In genomic region chr4:105060628-105061027, GRCh38 we compare ENCODE assay signal across 9 cellular contexts.
DNase-seq lines count a peak whose midpoint lies in the region; ATAC-seq and TF ChIP-seq lines count a peak whose summit lies in the region.
"Had no signal": no experiment of that assay in that cellular context is flagged by ENCODE, and none has a peak within 500 bp of the region (broad histone marks: within the 10 kb centered on the region; RNA-seq: fewer than 3 reads in every experiment).

No MANE protein-coding gene starts in this region.

- H3K9me3 Mint-ChIP-seq in activated naive CD4-positive, alpha-beta T cell treated with anti-CD3 and anti-CD28 coated beads, Interleukin-2, amount 50 U/mL, for 72 hours, result no peaks in the 10 kb centered on the region
- H3K9me3 Mint-ChIP-seq in progenitor cell of endocrine pancreas (ENCODE audit: low read depth), result no peaks in the 10 kb centered on the region
- H3K9me3 Mint-ChIP-seq: IgD-negative memory B cell had no signal

- no peak overlapping the region for H3K14ac ChIP-seq in IMR-90 (replicated peaks; ENCODE audit: low read depth, low read length)

- no CpG with 5 or more reads among the region's 1 CpG for WGBS in IMR-90 (ENCODE audit: extremely low coverage in 2 of 2, insufficient read length in 1 of 2), 2 experiments

- H3K56ac ChIP-seq in IMR-90 (ENCODE audit: extremely low read depth, insufficient read depth, low read length), result no peak overlapping the region

- no peak overlapping the region for H3K27ac ChIP-seq in IMR-90 (ENCODE audit: insufficient read depth, low read length)

- no peak overlapping the region for H3K18ac ChIP-seq in IMR-90 (ENCODE audit: low read depth, low read length)

- no peaks in the 10 kb centered on the region for H3K9me3 ChIP-seq in IMR-90 (ENCODE audit: control insufficient read depth, insufficient read depth, low read length)

- H3K79me1 ChIP-seq in IMR-90 (ENCODE audit: low read depth in 1 of 2, low read length in 2 of 2), result no peaks in the 10 kb centered on the region

- BruUV-seq in IMR-90 (replicated peaks; lab: Mats Ljungman, UMichigan), result no TSS peak

- TF ChIP-seq POLR2A in IMR-90 (IDR thresholded peaks at IDR 0.05; ENCODE audit: low read depth, low read length), result no peak

- intact Hi-C loops in IMR-90 (cut with micrococcal nuclease), result no loop called here

- H3K4me1 Mint-ChIP-seq in progenitor cell of endocrine pancreas (ENCODE audit: low read depth), result peaks cover 10% of the 10 kb centered on the region

- TF ChIP-seq RAD21 in IMR-90 (IDR thresholded peaks at IDR 0.05; ENCODE audit: low read length), result no peak

- H3K4me3 ChIP-seq in IMR-90 (ENCODE audit: insufficient read depth, low read depth, low read length), result no peak overlapping the region

- POLR2A ChIA-PET in IMR-90 (lab: Charles Lee; ENCODE audit: unreplicated experiment), result no interaction called here

- CTCF ChIA-PET in IMR-90 (lab: Yijun Ruan, JAX), result no interaction called here

- H3K27me3 ChIP-seq in IMR-90 (ENCODE audit: control insufficient read depth, insufficient read depth, low read length), result no peaks in the 10 kb centered on the region

- no peaks in the 10 kb centered on the region for H3K27me3 Mint-ChIP-seq in progenitor cell of endocrine pancreas

- no peaks in the 10 kb centered on the region for H3K36me3 ChIP-seq in IMR-90 (ENCODE audit: control insufficient read depth, insufficient read depth, low read length)

- peaks cover 0 to under 1% of the 10 kb centered on the region in 2 donors for H3K36me3 Mint-ChIP-seq in activated naive CD4-positive, alpha-beta T cell treated with anti-CD3 and anti-CD28 coated beads, Interleukin-2, amount 50 U/mL, for 72 hours
- no peaks in the 10 kb centered on the region for H3K36me3 Mint-ChIP-seq in progenitor cell of endocrine pancreas (ENCODE audit: insufficient read depth)
- H3K36me3 Mint-ChIP-seq: IgD-negative memory B cell had no signal

- no peak overlapping the region for H4K5ac ChIP-seq in IMR-90 (ENCODE audit: low read depth, low read length)

- H4K20me1 ChIP-seq in IMR-90 (ENCODE audit: insufficient read depth, low read length), result no peaks in the 10 kb centered on the region

- H3K23ac ChIP-seq in IMR-90 (ENCODE audit: low read depth, low read length), result no peak overlapping the region

- no peak overlapping the region for H3K4me3 Mint-ChIP-seq in progenitor cell of endocrine pancreas (ENCODE audit: low read depth)

- no peak overlapping the region for H2AK9ac ChIP-seq in IMR-90 (replicated peaks; ENCODE audit: low read depth, low read length, poor library complexity)

- in situ Hi-C loops in GM13977 (cut with MboI; ENCODE audit: low pct_unique_long_range_greater_than_20kb, low sequenced_read_pairs, unreplicated experiment) (no loop called here), IMR-90 (cut with MboI; ENCODE audit: low sequenced_read_pairs) (no loop called here)

- peak overlapping the region; percentile 44 to 98 for H3K27ac Mint-ChIP-seq in activated naive CD4-positive, alpha-beta T cell treated with anti-CD3 and anti-CD28 coated beads, Interleukin-2, amount 50 U/mL, for 72 hours
- H3K27ac Mint-ChIP-seq in progenitor cell of endocrine pancreas, result peak overlapping the region; percentile 90

- no peak overlapping the region for H2BK5ac ChIP-seq in IMR-90 (ENCODE audit: low read depth, low read length, poor library complexity, severe bottlenecking)

- DNase-seq in GM13977 (ENCODE audit: low spot score) (peak; percentile 67), IMR-90 (peak; percentile 31), progenitor cell of endocrine pancreas (ENCODE audit: low spot score, unreplicated experiment) (no peak), NCI-H1694 treated with DMSO at 0.1 percent for 48 hours (lab: John Stamatoyannopoulos, UW) (no peak), NCI-H2107 (lab: John Stamatoyannopoulos, UW) (no peak), RPMI8226 (no peak)
- peak in 1 of 2 donors; percentile 32 for DNase-seq in activated naive CD4-positive, alpha-beta T cell treated with anti-CD3 and anti-CD28 coated beads, Interleukin-2, amount 50 U/mL, for 72 hours (ENCODE audit: low spot score in 2 of 2)

- peaks cover 3% of the 10 kb centered on the region; the same call in 1 of the 2 replicates for H3K9me1 ChIP-seq in IMR-90 (ENCODE audit: insufficient read depth, low read length)

- no peak overlapping the region for H2AFZ ChIP-seq in IMR-90 (replicated peaks; ENCODE audit: low read length, poor library complexity)

- H2BK20ac ChIP-seq in IMR-90 (ENCODE audit: low read depth, low read length), result no peak overlapping the region

- H2BK120ac ChIP-seq in IMR-90 (ENCODE audit: low read depth, low read length), result no peak overlapping the region

- peaks cover 2% of the 10 kb centered on the region for H3K4me1 ChIP-seq in IMR-90 (ENCODE audit: control insufficient read depth, insufficient read depth, low read length)

- no peak for TF ChIP-seq CTCF in GM13977 (IDR thresholded peaks at IDR 0.05; ENCODE audit: extremely low read depth, insufficient read depth, missing control alignments)
- no peak for TF ChIP-seq CTCF in IMR-90 (conservative IDR thresholded peaks at IDR 0.05; ENCODE audit: low read depth, low read length)
- TF ChIP-seq CTCF in progenitor cell of endocrine pancreas (IDR thresholded peaks at IDR 0.05; ENCODE audit: unreplicated experiment), result no peak

- H2BK15ac ChIP-seq in IMR-90 (ENCODE audit: low read depth, low read length), result no peak overlapping the region

- no peak overlapping the region for H3K4ac ChIP-seq in IMR-90 (ENCODE audit: low read depth, low read length)

- no peak overlapping the region for H4K8ac ChIP-seq in IMR-90 (ENCODE audit: low read depth in 2 of 2, low read length in 2 of 2)

- dilution Hi-C loops in IMR-90 (cut with HindIII; ENCODE audit: low sequenced_read_pairs, unreplicated experiment), result no loop called here

- H2AK5ac ChIP-seq in IMR-90 (ENCODE audit: low read depth, low read length), result no peak overlapping the region

- H3K9ac ChIP-seq in IMR-90 (ENCODE audit: low read depth, low read length), result no peak overlapping the region

- H3K4me2 ChIP-seq in IMR-90 (ENCODE audit: low read depth, low read length), result no peak overlapping the region

- ATAC-seq in GM21528 (IDR thresholded peaks at IDR 0.05; ENCODE audit: low FRiP score, unreplicated experiment) (peak; percentile 94), IMR-90 (ENCODE audit: low read depth) (no peak)
- peak; percentile 76 to 78 for ATAC-seq in activated naive CD4-positive, alpha-beta T cell treated with anti-CD3 and anti-CD28 coated beads, Interleukin-2, amount 50 U/mL, for 72 hours

- H4K91ac ChIP-seq in IMR-90 (ENCODE audit: insufficient read depth, low read depth, low read length), result no peak overlapping the region

TF ChIP-seq in IMR-90, 13 proteins besides CTCF, POLR2A, EP300 and RAD21:
- no peak for TF ChIP-seq RCOR1 (IDR thresholded peaks at IDR 0.05; ENCODE audit: insufficient replicate concordance, low read length)
- no peak for TF ChIP-seq CEBPB (IDR thresholded peaks at IDR 0.05; ENCODE audit: low read depth, low read length)
- TF ChIP-seq RFX5 (IDR thresholded peaks at IDR 0.05; ENCODE audit: low read depth, low read length), result no peak
- no peak for TF ChIP-seq BHLHE40 (IDR thresholded peaks at IDR 0.05; ENCODE audit: low read depth, low read length)
- no peak for TF ChIP-seq MXI1 (IDR thresholded peaks at IDR 0.05; ENCODE audit: borderline replicate concordance, low read depth, low read length)
- TF ChIP-seq FOS (IDR thresholded peaks at IDR 0.05; ENCODE audit: low read depth, low read length), result no peak
- no peak for TF ChIP-seq SMC3 (IDR thresholded peaks at IDR 0.05; ENCODE audit: low read depth, low read length)
- no peak for TF ChIP-seq MAFK (IDR thresholded peaks at IDR 0.05; ENCODE audit: low read depth, low read length)

Comparison
In these comparisons a context has a peak if more than half of its experiments do, and no peak if none do; other contexts are left out.
1. DNase-seq: peak in GM13977 (single experiment) and IMR-90 (single experiment); none in progenitor cell of endocrine pancreas (single experiment), NCI-H1694 treated with DMSO at 0.1 percent for 48 hours (single experiment), NCI-H2107 (single experiment) and RPMI8226 (single experiment).